ENCODE assay signal across 8 cellular contexts in genomic region chr9:62799851-62800371, GRCh38.
A peak's percentile ranks its signal among the peaks of the same experiment; 100 is the strongest.
DNase-seq lines count a peak whose midpoint lies in the region; ATAC-seq and TF ChIP-seq lines count a peak whose summit lies in the region.
"Not testable (repeated sequence)": the region's sequence is repeated elsewhere in the genome, so short reads cannot be mapped to it uniquely, and the experiment has no call there.

No MANE protein-coding gene starts in this region.

- H3K4me1 Mint-ChIP-seq in activated T-helper 17 cell treated with anti-CD3 and anti-CD28 coated beads, Interleukin-2, amount 50 U/mL, for 72 hours: peaks cover 25% of the 10 kb centered on the region
- peaks cover 28% of the 10 kb centered on the region in 2 donors for H3K4me1 Mint-ChIP-seq in natural killer cell treated with Interleukin-12 subunit alpha and Interleukin-12 subunit beta and Interleukin-15 and Interleukin-18, amount 100 ng/mL, for 72 hours (ENCODE audit: low read depth in 2 of 2)
- peaks cover 37% of the 10 kb centered on the region for H3K4me1 Mint-ChIP-seq in stimulated activated memory B cell treated with anti-CD40 and anti-IgM and Interleukin-4, amounts not matched to agents 10 μg/mL and 1 μg/mL and 100 μg/mL, for 72 hours

- not testable (repeated sequence) for H3K27ac ChIP-seq in ectodermal cell (ENCODE audit: insufficient read depth, low read depth, low read length, poor library complexity, severe bottlenecking)

- peak overlapping the region; percentile 5 for H3K27ac Mint-ChIP-seq in activated T-helper 17 cell treated with anti-CD3 and anti-CD28 coated beads, Interleukin-2, amount 50 U/mL, for 72 hours
- H3K27ac Mint-ChIP-seq in natural killer cell treated with Interleukin-12 subunit alpha and Interleukin-12 subunit beta and Interleukin-15 and Interleukin-18, amount 100 ng/mL, for 72 hours: not testable (repeated sequence)
- peak overlapping the region; percentile 83 for H3K27ac Mint-ChIP-seq in stimulated activated memory B cell treated with anti-CD40 and anti-IgM and Interleukin-4, amounts not matched to agents 10 μg/mL and 1 μg/mL and 100 μg/mL, for 72 hours

- not testable (repeated sequence) for H3K9me3 Mint-ChIP-seq in activated T-helper 17 cell treated with anti-CD3 and anti-CD28 coated beads, Interleukin-2, amount 50 U/mL, for 72 hours; natural killer cell treated with Interleukin-12 subunit alpha and Interleukin-12 subunit beta and Interleukin-15 and Interleukin-18, amount 100 ng/mL, for 72 hours; stimulated activated memory B cell treated with anti-CD40 and anti-IgM and Interleukin-4, amounts not matched to agents 10 μg/mL and 1 μg/mL and 100 μg/mL, for 72 hours

- H3K4me3 Mint-ChIP-seq in activated T-helper 17 cell treated with anti-CD3 and anti-CD28 coated beads, Interleukin-2, amount 50 U/mL, for 72 hours: peak overlapping the region; percentile 67
- H3K4me3 Mint-ChIP-seq in natural killer cell treated with Interleukin-12 subunit alpha and Interleukin-12 subunit beta and Interleukin-15 and Interleukin-18, amount 100 ng/mL, for 72 hours: not testable (repeated sequence)
- peak overlapping the region; percentile 81 for H3K4me3 Mint-ChIP-seq in stimulated activated memory B cell treated with anti-CD40 and anti-IgM and Interleukin-4, amounts not matched to agents 10 μg/mL and 1 μg/mL and 100 μg/mL, for 72 hours

- not testable (repeated sequence) for H3K4me1 ChIP-seq in ectodermal cell (ENCODE audit: control insufficient read depth, insufficient read depth, low read length)

- peak; percentile 8 for ATAC-seq in GM19463 (IDR thresholded peaks at IDR 0.05; ENCODE audit: unreplicated experiment)
- not testable (repeated sequence) for ATAC-seq in activated T-helper 17 cell treated with anti-CD3 and anti-CD28 coated beads, Interleukin-2, amount 50 U/mL, for 72 hours (replicated peaks); natural killer cell treated with Interleukin-12 subunit alpha and Interleukin-12 subunit beta and Interleukin-15 and Interleukin-18, amount 100 ng/mL, for 72 hours
- ATAC-seq in stimulated activated memory B cell treated with anti-CD40 and anti-IgM and Interleukin-4, amounts not matched to agents 10 μg/mL and 1 μg/mL and 100 μg/mL, for 72 hours: peak; percentile 21

- H3K27me3 ChIP-seq in ectodermal cell (ENCODE audit: control insufficient read depth, insufficient read depth, low read length, poor library complexity, severe bottlenecking): peaks cover 65% of the 10 kb centered on the region

- TF ChIP-seq POLR2A in Raji (IDR thresholded peaks at IDR 0.05; ENCODE audit: insufficient read depth, low read depth, low read length): peak; percentile 44

- H3K4me3 ChIP-seq in ectodermal cell (ENCODE audit: insufficient read depth, low read depth, low read length) (peak overlapping the region; percentile 20), iPS-11a (ENCODE audit: low read depth, low read length) (peak overlapping the region; percentile 27)

- peak; percentile 43 for DNase-seq in Ammon's horn (ENCODE audit: low spot score)
- DNase-seq in natural killer cell treated with Interleukin-12 subunit alpha and Interleukin-12 subunit beta and Interleukin-15 and Interleukin-18, amount 100 ng/mL, for 72 hours (ENCODE audit: low spot score): peak; percentile 64

- H3K36me3 Mint-ChIP-seq in activated T-helper 17 cell treated with anti-CD3 and anti-CD28 coated beads, Interleukin-2, amount 50 U/mL, for 72 hours (ENCODE audit: low read depth): peaks cover 21% of the 10 kb centered on the region
- peaks cover 23% of the 10 kb centered on the region for H3K36me3 Mint-ChIP-seq in natural killer cell treated with Interleukin-12 subunit alpha and Interleukin-12 subunit beta and Interleukin-15 and Interleukin-18, amount 100 ng/mL, for 72 hours
- not testable (repeated sequence) for H3K36me3 Mint-ChIP-seq in stimulated activated memory B cell treated with anti-CD40 and anti-IgM and Interleukin-4, amounts not matched to agents 10 μg/mL and 1 μg/mL and 100 μg/mL, for 72 hours

- H3K9me3 ChIP-seq in ectodermal cell (ENCODE audit: control insufficient read depth, low read length): not testable (repeated sequence)

- peaks cover 37% of the 10 kb centered on the region for H3K27me3 Mint-ChIP-seq in activated T-helper 17 cell treated with anti-CD3 and anti-CD28 coated beads, Interleukin-2, amount 50 U/mL, for 72 hours
- H3K27me3 Mint-ChIP-seq in natural killer cell treated with Interleukin-12 subunit alpha and Interleukin-12 subunit beta and Interleukin-15 and Interleukin-18, amount 100 ng/mL, for 72 hours: peaks cover 31 to 44% of the 10 kb centered on the region in 2 donors
- not testable (repeated sequence) for H3K27me3 Mint-ChIP-seq in stimulated activated memory B cell treated with anti-CD40 and anti-IgM and Interleukin-4, amounts not matched to agents 10 μg/mL and 1 μg/mL and 100 μg/mL, for 72 hours

- WGBS in ectodermal cell, 2 experiments: 4 to 5% methylated on average over 36 of the region's 36 CpGs

- H3K36me3 ChIP-seq in ectodermal cell (ENCODE audit: control insufficient read depth, insufficient read depth, low read length): not testable (repeated sequence)
